ENCODE assay signal across 8 cellular contexts in the genomic region with DNA sequence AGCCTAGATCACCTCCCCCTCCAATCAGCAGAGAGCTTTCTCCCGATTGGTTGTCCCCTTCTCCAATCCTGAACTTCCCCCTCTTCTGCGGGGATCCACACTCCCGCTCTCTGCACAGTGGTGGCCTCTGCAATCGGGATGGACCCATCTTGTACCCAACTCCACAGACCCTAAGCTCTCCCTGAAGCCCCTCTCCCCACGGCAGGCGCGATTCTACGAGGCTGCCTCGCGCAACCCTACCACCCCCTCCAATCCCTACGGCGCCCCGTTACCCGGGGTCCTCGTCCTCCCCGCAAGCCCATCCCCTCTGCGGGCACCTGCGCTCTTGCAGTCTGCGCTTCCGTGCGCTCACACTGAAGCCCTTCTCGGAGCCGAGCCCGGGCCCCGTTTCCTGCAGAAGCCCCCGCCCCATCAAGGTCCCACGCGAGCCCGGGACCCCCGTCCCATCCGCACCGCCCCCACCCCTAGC. TPM values are rescaled to one million over a fixed set of nuclear protein-coding genes. Genes with fewer than 3 reads are reported as not detected.
DNase-seq lines count a peak whose midpoint lies in the region; ATAC-seq and TF ChIP-seq lines count a peak whose summit lies in the region.

No MANE protein-coding gene starts in this region.

- peaks cover 0 to 16% of the 10 kb centered on the region in 2 donors for H3K4me1 ChIP-seq in left lung

- DNase-seq in AG09309 (ENCODE audit: low read depth) (peak; percentile 64), NCI-H524 (lab: John Stamatoyannopoulos, UW) (peak; percentile 67 to 76), left lung (peak; percentile 86 to 90)
- peak; percentile 93 for DNase-seq in activated CD4-positive, alpha-beta T cell treated with anti-CD3 and anti-CD28 coated beads, Interleukin-2, amount 10 ng/mL, durations not matched to agents 24 days and 14 days
- peak; percentile 68 to 69 for DNase-seq in stimulated activated CD4-positive, alpha-beta T cell treated with anti-CD3 and anti-CD28 coated beads, Interleukin-2, amount 100 ng/mL, for 48 hours

- H3K27ac Mint-ChIP-seq in activated CD4-positive, alpha-beta T cell treated with anti-CD3 and anti-CD28 coated beads, Interleukin-2, amount 10 ng/mL, durations not matched to agents 24 days and 14 days = peak overlapping the region; percentile 93
- H3K27ac Mint-ChIP-seq in dendritic cell treated with granulocyte-macrophage colony-stimulating factor and Interleukin-4, amounts not matched to agents 40 ng/mL and 50 ng/mL, for 4 days = peak overlapping the region; percentile 84

- H3K4me3 Mint-ChIP-seq in activated CD4-positive, alpha-beta T cell treated with anti-CD3 and anti-CD28 coated beads, Interleukin-2, amount 10 ng/mL, durations not matched to agents 24 days and 14 days = peak overlapping the region; percentile 98
- peak overlapping the region; percentile 87 for H3K4me3 Mint-ChIP-seq in dendritic cell treated with granulocyte-macrophage colony-stimulating factor and Interleukin-4, amounts not matched to agents 40 ng/mL and 50 ng/mL, for 4 days

- H3K36me3 Mint-ChIP-seq in activated CD4-positive, alpha-beta T cell treated with anti-CD3 and anti-CD28 coated beads, Interleukin-2, amount 10 ng/mL, durations not matched to agents 24 days and 14 days (ENCODE audit: low read depth) = peaks cover 4% of the 10 kb centered on the region
- H3K36me3 Mint-ChIP-seq in dendritic cell treated with granulocyte-macrophage colony-stimulating factor and Interleukin-4, amounts not matched to agents 40 ng/mL and 50 ng/mL, for 4 days (ENCODE audit: low read depth) = peaks cover 29% of the 10 kb centered on the region

- H3K9me3 ChIP-seq in left lung = no peaks in the 10 kb centered on the region

- peak overlapping the region; percentile 72 to 88 for H3K27ac ChIP-seq in left lung

- H3K27me3 Mint-ChIP-seq in activated CD4-positive, alpha-beta T cell treated with anti-CD3 and anti-CD28 coated beads, Interleukin-2, amount 10 ng/mL, durations not matched to agents 24 days and 14 days = peaks cover 2% of the 10 kb centered on the region
- H3K27me3 Mint-ChIP-seq in dendritic cell treated with granulocyte-macrophage colony-stimulating factor and Interleukin-4, amounts not matched to agents 40 ng/mL and 50 ng/mL, for 4 days = no peaks in the 10 kb centered on the region

- no peaks in the 10 kb centered on the region for H3K9me3 Mint-ChIP-seq in activated CD4-positive, alpha-beta T cell treated with anti-CD3 and anti-CD28 coated beads, Interleukin-2, amount 10 ng/mL, durations not matched to agents 24 days and 14 days
- no peaks in the 10 kb centered on the region for H3K9me3 Mint-ChIP-seq in dendritic cell treated with granulocyte-macrophage colony-stimulating factor and Interleukin-4, amounts not matched to agents 40 ng/mL and 50 ng/mL, for 4 days

- peaks cover 0 to 16% of the 10 kb centered on the region in 2 donors for H3K36me3 ChIP-seq in left lung

- ATAC-seq in GM19023 (IDR thresholded peaks at IDR 0.05; ENCODE audit: unreplicated experiment) = peak; percentile 49
- ATAC-seq in HG03354 (IDR thresholded peaks at IDR 0.05; ENCODE audit: poor library complexity, severe bottlenecking, unreplicated experiment) = peak; percentile 52
- peak; percentile 87 for ATAC-seq in left lung

- no peaks in the 10 kb centered on the region for H3K27me3 ChIP-seq in left lung

- H3K4me3 ChIP-seq in AG09309 (ENCODE audit: control insufficient read depth, low read depth, low read length) (peak overlapping the region; percentile 88), left lung (peak overlapping the region; percentile 99 to 100)

- peaks cover 18% of the 10 kb centered on the region for H3K4me1 Mint-ChIP-seq in activated CD4-positive, alpha-beta T cell treated with anti-CD3 and anti-CD28 coated beads, Interleukin-2, amount 10 ng/mL, durations not matched to agents 24 days and 14 days
- H3K4me1 Mint-ChIP-seq in dendritic cell treated with granulocyte-macrophage colony-stimulating factor and Interleukin-4, amounts not matched to agents 40 ng/mL and 50 ng/mL, for 4 days (ENCODE audit: low read depth) = peaks cover 28% of the 10 kb centered on the region

- intact Hi-C loops in activated CD4-positive, alpha-beta T cell treated with anti-CD3 and anti-CD28 coated beads, Interleukin-2, amount 10 ng/mL, durations not matched to agents 24 days and 14 days (cut with micrococcal nuclease) = loop anchor here (1.0 to 2.0 kb wide), 2 partner anchors 13 to 209 kb away; a partner anchor contains a TSS
- intact Hi-C loops in dendritic cell treated with granulocyte-macrophage colony-stimulating factor and Interleukin-4, amounts not matched to agents 40 ng/mL and 50 ng/mL, for 4 days (cut with micrococcal nuclease) = no loop called here
- intact Hi-C loops in left lung (cut with DNase I) = no loop called here

- TF ChIP-seq CTCF in AG09309 (IDR thresholded peaks at IDR 0.05; ENCODE audit: control insufficient read depth, insufficient read depth, low read depth, low read length, missing control alignments) (no peak), left lung (IDR thresholded peaks at IDR 0.05) (no peak)

RNA-seq across cellular contexts. Expression of a gene that starts 0.5 kb away (rescaled TPM):
- total RNA-seq in activated CD4-positive, alpha-beta T cell treated with anti-CD3 and anti-CD28 coated beads, Interleukin-2, amount 10 ng/mL, durations not matched to agents 24 days and 14 days = 53.6 and 56.7 TPM in 2 replicates
- 10 to 100 TPM; 31.6 to 33.5 TPM for total RNA-seq in left lung

RNA-seq across cellular contexts. Expression of a gene that starts 28.3 kb away (rescaled TPM):
- 0.21 and 0.47 TPM in 2 replicates for total RNA-seq in activated CD4-positive, alpha-beta T cell treated with anti-CD3 and anti-CD28 coated beads, Interleukin-2, amount 10 ng/mL, durations not matched to agents 24 days and 14 days
- total RNA-seq in left lung = under 1 TPM; 0.50 to 0.70 TPM

Comparison
In these comparisons a context has a peak if more than half of its experiments do, and no peak if none do; other contexts are left out.
1. Peak in every context shown above with its lines: DNase-seq, ATAC-seq, H3K4me3 ChIP-seq and H3K27ac ChIP-seq.